ENCODE assay signal across 28 cellular contexts in the genomic region with DNA sequence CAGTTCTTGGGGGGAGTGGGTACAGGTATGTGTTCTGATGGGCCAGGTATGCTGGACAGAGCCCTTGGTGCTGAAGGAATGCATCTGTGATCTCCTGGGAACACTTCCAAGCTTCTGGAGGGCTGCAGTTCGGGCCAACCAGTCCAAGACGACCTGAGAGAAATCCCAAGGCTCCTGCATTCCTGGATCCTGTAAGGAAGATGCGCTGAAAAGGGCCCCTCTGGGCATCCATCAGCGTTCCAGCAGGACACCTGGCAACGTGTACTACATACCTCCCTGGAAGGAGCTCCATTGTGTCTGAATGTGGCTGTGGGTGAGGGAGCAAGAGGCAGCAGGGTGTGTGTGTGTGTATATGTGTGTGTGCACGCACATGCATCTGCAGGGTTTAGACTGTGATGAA.
"Had no signal": no experiment of that assay in that cellular context is flagged by ENCODE, and none has a peak within 500 bp of the region (broad histone marks: within the 10 kb centered on the region; RNA-seq: fewer than 3 reads in every experiment).

No MANE protein-coding gene starts in this region.

- H3K27me3 ChIP-seq: neutrophil, pancreas, right lobe of liver, sigmoid colon, stomach, thyroid gland, tibial nerve, upper lobe of left lung, vagina had no signal

- H3K9me3 Mint-ChIP-seq: naive B cell; naive thymus-derived CD8-positive, alpha-beta T cell; natural killer cell treated with Interleukin-12 subunit alpha and Interleukin-12 subunit beta and Interleukin-15 and Interleukin-18, amount 100 ng/mL, for 72 hours; stimulated activated naive B cell treated with anti-CD40 and anti-IgM and Interleukin-4, amounts not matched to agents 10 μg/mL and 1 μg/mL and 100 μg/mL, for 72 hours; stimulated activated naive CD8-positive, alpha-beta T cell treated with anti-CD3 and anti-CD28 coated beads, Interleukin-15, Interleukin-2, amounts not matched to agents 100 ng/mL and 50 ng/mL, for 24 hours had no signal

- H3K36me3 Mint-ChIP-seq: naive B cell; naive thymus-derived CD8-positive, alpha-beta T cell; natural killer cell treated with Interleukin-12 subunit alpha and Interleukin-12 subunit beta and Interleukin-15 and Interleukin-18, amount 100 ng/mL, for 72 hours; stimulated activated naive B cell treated with anti-CD40 and anti-IgM and Interleukin-4, amounts not matched to agents 10 μg/mL and 1 μg/mL and 100 μg/mL, for 72 hours had no signal

- H3K27ac Mint-ChIP-seq: naive B cell; naive thymus-derived CD8-positive, alpha-beta T cell; natural killer cell treated with Interleukin-12 subunit alpha and Interleukin-12 subunit beta and Interleukin-15 and Interleukin-18, amount 100 ng/mL, for 72 hours; nephron progenitor cell; stimulated activated naive B cell treated with anti-CD40 and anti-IgM and Interleukin-4, amounts not matched to agents 10 μg/mL and 1 μg/mL and 100 μg/mL, for 72 hours; stimulated activated naive CD8-positive, alpha-beta T cell treated with anti-CD3 and anti-CD28 coated beads, Interleukin-15, Interleukin-2, amounts not matched to agents 100 ng/mL and 50 ng/mL, for 24 hours had no signal

- H3K27ac ChIP-seq: neutrophil, pancreas, prostate gland, right lobe of liver, sigmoid colon, stomach, thoracic aorta, thyroid gland, tibial nerve, upper lobe of left lung, vagina had no signal

- H3K4me1 ChIP-seq: pancreas, prostate gland, right lobe of liver, sigmoid colon, stomach, thyroid gland, tibial nerve, upper lobe of left lung had no signal

- H3K4me3 Mint-ChIP-seq: naive B cell; naive thymus-derived CD8-positive, alpha-beta T cell; natural killer cell treated with Interleukin-12 subunit alpha and Interleukin-12 subunit beta and Interleukin-15 and Interleukin-18, amount 100 ng/mL, for 72 hours; nephron progenitor cell; neural crest cell; stimulated activated naive B cell treated with anti-CD40 and anti-IgM and Interleukin-4, amounts not matched to agents 10 μg/mL and 1 μg/mL and 100 μg/mL, for 72 hours; stimulated activated naive CD8-positive, alpha-beta T cell treated with anti-CD3 and anti-CD28 coated beads, Interleukin-15, Interleukin-2, amounts not matched to agents 100 ng/mL and 50 ng/mL, for 24 hours had no signal

- DNase-seq: naive B cell; nephron progenitor cell; nucleus accumbens; pancreas; retina; right cardiac atrium; right lobe of liver; sigmoid colon; small intestine; stimulated activated CD4-positive, alpha-beta T cell treated with anti-CD3 and anti-CD28 coated beads, Interleukin-12 subunit alpha, Interleukin-12 subunit beta, amount 100 ng/mL, for 4 hours; stimulated activated CD4-positive, alpha-beta T cell treated with anti-CD3 and anti-CD28 coated beads, Interleukin-1b, Interleukin-23, amount 100 ng/mL, for 48 hours; stimulated activated CD4-positive, alpha-beta T cell treated with anti-CD3 and anti-CD28 coated beads, Interleukin-4, amount 100 ng/mL, for 1 hour; stimulated activated CD4-positive, alpha-beta T cell treated with anti-CD3 and anti-CD28 coated beads, Interleukin-4, amount 100 ng/mL, for 4 hours; stimulated activated CD8-positive, alpha-beta memory T cell treated with anti-CD3 and anti-CD28 coated beads, Interleukin-4, amount 100 ng/mL, for 48 hours; stimulated activated naive B cell treated with anti-CD40 and anti-IgM and Interleukin-4, amounts not matched to agents 10 μg/mL and 1 μg/mL and 100 μg/mL, for 72 hours; stimulated activated naive CD4-positive, alpha-beta T cell treated with Interleukin-2 at 50 U/mL for 16 hours; stomach; upper lobe of left lung had no signal

- H3K4me3 ChIP-seq: pancreas, prostate gland, right lobe of liver, sigmoid colon, stomach, thoracic aorta, thyroid gland, tibial nerve, upper lobe of left lung, vagina had no signal

- ATAC-seq: naive thymus-derived CD8-positive, alpha-beta T cell; natural killer cell treated with Interleukin-12 subunit alpha and Interleukin-12 subunit beta and Interleukin-15 and Interleukin-18, amount 100 ng/mL, for 72 hours; pancreas; right cardiac atrium; right lobe of liver; stimulated activated naive B cell treated with anti-CD40 and anti-IgM and Interleukin-4, amounts not matched to agents 10 μg/mL and 1 μg/mL and 100 μg/mL, for 72 hours had no signal

- H3K4me1 Mint-ChIP-seq: neural crest cell; stimulated activated naive B cell treated with anti-CD40 and anti-IgM and Interleukin-4, amounts not matched to agents 10 μg/mL and 1 μg/mL and 100 μg/mL, for 72 hours had no signal

- H3K36me3 ChIP-seq: neutrophil, pancreas, prostate gland, right lobe of liver, sigmoid colon, stomach, thoracic aorta, thyroid gland, tibial nerve, upper lobe of left lung, vagina had no signal
